In genomic region chr3:100099621-100100020, GRCh38 we compare ENCODE assay signal across 1 cellular context.
TF ChIP-seq lines count a peak whose summit lies in the region.

No MANE protein-coding gene starts in this region.

TF ChIP-seq in IMR-90, 13 proteins besides CTCF, POLR2A, EP300 and RAD21:
- TF ChIP-seq FOS (IDR thresholded peaks at IDR 0.05; ENCODE audit: low read depth, low read length) (no peak), USF2 (IDR thresholded peaks at IDR 0.05; ENCODE audit: low read depth, low read length) (no peak), MXI1 (IDR thresholded peaks at IDR 0.05; ENCODE audit: borderline replicate concordance, low read depth, low read length) (no peak), ELK1 (IDR thresholded peaks at IDR 0.05; ENCODE audit: borderline replicate concordance, low read depth, low read length) (no peak), BHLHE40 (IDR thresholded peaks at IDR 0.05; ENCODE audit: low read depth, low read length) (no peak), NFE2L2 (IDR thresholded peaks at IDR 0.05; ENCODE audit: low read depth, low read length) (no peak), CHD1 (IDR thresholded peaks at IDR 0.05; ENCODE audit: low read depth, low read length) (no peak)
